Comparison of ENCODE assay signal across 18 cellular contexts in the genomic region with DNA sequence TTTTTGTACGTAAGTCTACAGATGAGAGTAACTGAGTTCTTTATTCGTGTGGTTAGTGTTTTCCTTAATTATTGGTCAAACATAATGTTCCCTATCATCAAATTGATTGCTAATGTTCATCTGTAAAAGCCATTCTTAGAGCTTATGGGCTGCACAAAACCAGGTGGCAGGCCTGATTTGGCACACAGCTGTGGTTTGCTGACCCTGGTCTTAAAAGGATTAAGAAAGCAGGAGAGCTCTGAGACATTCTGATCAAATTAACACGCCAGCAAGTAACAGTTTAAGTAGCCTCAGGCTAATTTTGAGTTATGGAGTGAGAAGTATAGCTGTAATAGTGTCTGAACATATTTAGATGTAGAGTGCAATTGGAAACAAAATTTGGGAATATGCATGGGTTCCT.
A peak's percentile ranks its signal among the peaks of the same experiment; 100 is the strongest.
DNase-seq lines count a peak whose midpoint lies in the region; ATAC-seq, FAIRE-seq and TF ChIP-seq lines count a peak whose summit lies in the region.
"Had no signal": no experiment of that assay in that cellular context is flagged by ENCODE, and none has a peak within 500 bp of the region (broad histone marks: within the 10 kb centered on the region; RNA-seq: fewer than 3 reads in every experiment).

No MANE protein-coding gene starts in this region.

- peak; percentile 88 for FAIRE-seq in D721Med (lab: Jason Lieb, UNC)
- FAIRE-seq: GM12878, HepG2, HTR-8/SVneo had no signal

- H3K4me1 Mint-ChIP-seq in osteocyte (ENCODE audit: unreplicated experiment): peaks cover 27% of the 10 kb centered on the region
- H3K4me1 Mint-ChIP-seq in activated T-cell treated with anti-CD3 and anti-CD28 coated beads, Interleukin-2, amount 50 U/mL, for 72 hours (ENCODE audit: low read depth): no peaks in the 10 kb centered on the region
- H3K4me1 Mint-ChIP-seq: CD4-positive, CD25-positive, alpha-beta regulatory T cell had no signal

- no peaks in the 10 kb centered on the region for H3K9me3 ChIP-seq in WERI-Rb-1 (ENCODE audit: severe bottlenecking)
- H3K9me3 ChIP-seq: BLaER1 treated with 17β-estradiol and CSF1 and Interleukin-3, amounts not matched to agents 10 nM and 100 nM had no signal

- H3K27me3 ChIP-seq in WERI-Rb-1 (ENCODE audit: insufficient read depth, low read depth, severe bottlenecking): no peaks in the 10 kb centered on the region
- H3K27me3 ChIP-seq: BLaER1 treated with 17β-estradiol and CSF1 and Interleukin-3, amounts not matched to agents 10 nM and 100 nM had no signal

- TF ChIP-seq CTCF in D721Med (IDR thresholded peaks at IDR 0.05; ENCODE audit: insufficient read depth, missing control alignments): no peak
- TF ChIP-seq CTCF in WERI-Rb-1 (IDR thresholded peaks at IDR 0.05; ENCODE audit: low read depth, low read length): no peak
- no peak for TF ChIP-seq CTCF in osteocyte (IDR thresholded peaks at IDR 0.05)
- no peak for TF ChIP-seq CTCF in GM13976 (IDR thresholded peaks at IDR 0.05; ENCODE audit: borderline replicate concordance, control extremely low read depth, extremely low read depth, insufficient read depth, missing control alignments)

- H3K36me3 Mint-ChIP-seq in osteocyte (ENCODE audit: unreplicated experiment): peaks cover 2% of the 10 kb centered on the region
- H3K36me3 Mint-ChIP-seq in activated T-cell treated with anti-CD3 and anti-CD28 coated beads, Interleukin-2, amount 50 U/mL, for 72 hours (ENCODE audit: insufficient read depth in 2 of 2): no peaks in the 10 kb centered on the region
- H3K36me3 Mint-ChIP-seq: CD4-positive, CD25-positive, alpha-beta regulatory T cell had no signal

- no peak overlapping the region for H3K4me3 Mint-ChIP-seq in osteocyte (ENCODE audit: unreplicated experiment)
- H3K4me3 Mint-ChIP-seq in activated T-cell treated with anti-CD3 and anti-CD28 coated beads, Interleukin-2, amount 50 U/mL, for 72 hours: no peak overlapping the region
- H3K4me3 Mint-ChIP-seq: CD4-positive, CD25-positive, alpha-beta regulatory T cell; H9 had no signal

- peak overlapping the region; percentile 3 for H3K27ac Mint-ChIP-seq in osteocyte (ENCODE audit: unreplicated experiment)
- no peak overlapping the region for H3K27ac Mint-ChIP-seq in activated T-cell treated with anti-CD3 and anti-CD28 coated beads, Interleukin-2, amount 50 U/mL, for 72 hours
- H3K27ac Mint-ChIP-seq: CD4-positive, CD25-positive, alpha-beta regulatory T cell; H9 had no signal

- in situ Hi-C loops in GM13976 (cut with MboI; ENCODE audit: low sequenced_read_pairs, unreplicated experiment): no loop called here

- no peak for DNase-seq in D721Med (ENCODE audit: insufficient read length, low spot score)
- peak; percentile 30 for DNase-seq in NCI-H524 treated with DMSO at 0.1 percent for 48 hours (lab: John Stamatoyannopoulos, UW)
- DNase-seq in WERI-Rb-1: peak; percentile 66
- DNase-seq in osteocyte (ENCODE audit: extremely low spot score, unreplicated experiment): no peak
- DNase-seq in NCI-H345 treated with DMSO at 0.1 percent for 48 hours (lab: John Stamatoyannopoulos, UW; ENCODE audit: unreplicated experiment): no peak
- no peak for DNase-seq in activated T-cell treated with anti-CD3 and anti-CD28 coated beads, Interleukin-2, amount 50 U/mL, for 72 hours
- DNase-seq in activated naive CD4-positive, alpha-beta T cell treated with anti-CD3 and anti-CD28 coated beads, Interleukin-2, amount 50 U/mL, for 16 hours: no peak
- DNase-seq in GM13976 (ENCODE audit: low spot score): no peak
- DNase-seq: 8988T; ACHN; CD4-positive, CD25-positive, alpha-beta regulatory T cell; DMS 273 treated with DMSO at 0.1 percent for 48 hours; GOT3; H9 had no signal

- H3K4me3 ChIP-seq in WERI-Rb-1 (ENCODE audit: low read depth, low read length): no peak overlapping the region
- H3K4me3 ChIP-seq: BLaER1 treated with 17β-estradiol and CSF1 and Interleukin-3, amounts not matched to agents 10 nM and 100 nM; GM12878 had no signal

- H3K27me3 Mint-ChIP-seq in osteocyte (ENCODE audit: unreplicated experiment): no peaks in the 10 kb centered on the region
- H3K27me3 Mint-ChIP-seq in activated T-cell treated with anti-CD3 and anti-CD28 coated beads, Interleukin-2, amount 50 U/mL, for 72 hours (ENCODE audit: low read depth): no peaks in the 10 kb centered on the region
- H3K27me3 Mint-ChIP-seq: CD4-positive, CD25-positive, alpha-beta regulatory T cell had no signal

- no peak for ATAC-seq in activated T-cell treated with anti-CD3 and anti-CD28 coated beads, Interleukin-2, amount 50 U/mL, for 72 hours (replicated peaks in 1 of 2)
- ATAC-seq: GM12878, HepG2 had no signal

- no peaks in the 10 kb centered on the region for H3K36me3 ChIP-seq in WERI-Rb-1
- H3K36me3 ChIP-seq: BLaER1 treated with 17β-estradiol and CSF1 and Interleukin-3, amounts not matched to agents 10 nM and 100 nM had no signal

- H3K9me3 Mint-ChIP-seq in osteocyte (ENCODE audit: unreplicated experiment): no peaks in the 10 kb centered on the region
- H3K9me3 Mint-ChIP-seq in activated T-cell treated with anti-CD3 and anti-CD28 coated beads, Interleukin-2, amount 50 U/mL, for 72 hours: peaks cover 2 to 3% of the 10 kb centered on the region in 2 donors
- H3K9me3 Mint-ChIP-seq: H9 had no signal

- no peak overlapping the region; the same call in 1 of the 2 replicates for H3K27ac ChIP-seq in WERI-Rb-1
- H3K27ac ChIP-seq: BLaER1 treated with 17β-estradiol and CSF1 and Interleukin-3, amounts not matched to agents 10 nM and 100 nM had no signal

Comparison
In these comparisons a context has a peak if more than half of its experiments do, and no peak if none do; other contexts are left out.
1. DNase-seq: peak in NCI-H524 treated with DMSO at 0.1 percent for 48 hours (single experiment) and WERI-Rb-1 (single experiment); none in D721Med (single experiment), osteocyte (single experiment), NCI-H345 treated with DMSO at 0.1 percent for 48 hours (single experiment), activated T-cell treated with anti-CD3 and anti-CD28 coated beads, Interleukin-2, amount 50 U/mL, for 72 hours (0 of 2), activated naive CD4-positive, alpha-beta T cell treated with anti-CD3 and anti-CD28 coated beads, Interleukin-2, amount 50 U/mL, for 16 hours (single experiment) and GM13976 (single experiment).